Comparison of ENCODE assay signal across 22 cellular contexts in the genomic region with DNA sequence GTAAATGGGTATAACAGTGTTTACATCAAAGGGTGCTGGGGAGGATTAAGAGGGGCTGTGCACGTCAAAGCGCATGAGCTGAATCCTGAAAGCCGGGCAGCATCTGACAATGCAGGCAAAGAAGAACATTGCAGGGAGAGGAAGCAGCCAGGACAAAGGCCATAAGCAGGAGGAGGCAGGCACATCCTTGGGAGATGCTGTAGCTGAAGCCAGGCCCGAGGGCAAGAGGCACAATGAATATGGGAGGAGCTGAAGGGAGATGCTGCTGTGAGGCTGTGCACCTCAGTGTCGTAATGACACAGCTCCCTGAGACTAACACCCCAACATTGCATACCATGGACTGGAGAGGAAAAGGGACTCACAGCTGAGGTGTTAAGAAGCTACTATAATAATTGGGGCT.
"Had no signal": no experiment of that assay in that cellular context is flagged by ENCODE, and none has a peak within 500 bp of the region (broad histone marks: within the 10 kb centered on the region; RNA-seq: fewer than 3 reads in every experiment).

No MANE protein-coding gene starts in this region.

- H3K36me3 ChIP-seq: brain microvascular endothelial cell, cardiac muscle cell, MG63 had no signal

- H3K36me3 Mint-ChIP-seq: activated naive CD4-positive, alpha-beta T cell treated with anti-CD3 and anti-CD28 coated beads, Interleukin-2, amount 10 ng/mL, durations not matched to agents 7 days and 5 days had no signal

- H3K27me3 ChIP-seq: brain microvascular endothelial cell, cardiac muscle cell, MG63 had no signal

- H3K4me3 Mint-ChIP-seq: activated CD4-positive, alpha-beta T cell treated with anti-CD3 and anti-CD28 coated beads for 36 hours; activated CD8-positive, alpha-beta T cell treated with anti-CD3 and anti-CD28 coated beads for 36 hours; activated naive CD4-positive, alpha-beta T cell treated with anti-CD3 and anti-CD28 coated beads, Interleukin-2, amount 10 ng/mL, durations not matched to agents 7 days and 5 days; activated naive CD8-positive, alpha-beta T cell treated with anti-CD3 and anti-CD28 coated beads for 36 hours; activated T-cell treated with anti-CD3 and anti-CD28 coated beads, Interleukin-2, amount 50 U/mL, for 72 hours; T-helper 17 cell had no signal

- H3K4me3 ChIP-seq: cardiac muscle cell, MG63 had no signal

- ATAC-seq: activated CD4-positive, alpha-beta T cell treated with anti-CD3 and anti-CD28 coated beads for 36 hours; activated CD8-positive, alpha-beta T cell treated with anti-CD3 and anti-CD28 coated beads for 36 hours; activated T-cell treated with anti-CD3 and anti-CD28 coated beads, Interleukin-2, amount 50 U/mL, for 72 hours; PC-3; T-helper 17 cell had no signal

- DNase-seq: activated CD4-positive, alpha-beta T cell treated with anti-CD3 and anti-CD28 coated beads for 36 hours; activated CD4-positive, CD25-positive, alpha-beta regulatory T cell; activated CD8-positive, alpha-beta memory T cell treated with anti-CD3 and anti-CD28 coated beads, Interleukin-2, amount 50 U/mL, for 4 hours; activated CD8-positive, alpha-beta T cell treated with anti-CD3 and anti-CD28 coated beads for 36 hours; activated gamma-delta T cell treated with Interleukin-2 at 50 U/mL for 16 hours; activated naive CD4-positive, alpha-beta T cell treated with anti-CD3 and anti-CD28 coated beads, Interleukin-2, amount 10 ng/mL, durations not matched to agents 7 days and 5 days; activated naive CD8-positive, alpha-beta T cell treated with anti-CD3 and anti-CD28 coated beads for 36 hours; activated T-cell treated with anti-CD3 and anti-CD28 coated beads, Interleukin-2, amount 50 U/mL, for 72 hours; brain microvascular endothelial cell; MG63; MV-4-11; NCI-H1092 treated with DMSO at 0.1 percent for 48 hours; NCI-H1436; NCI-H1694 treated with DMSO at 0.1 percent for 48 hours; NCI-H2081; NCI-H524; PC-3; SHP77 treated with DMSO at 0.1 percent for 48 hours; T-helper 17 cell; T-helper 9 cell had no signal

- H3K27ac Mint-ChIP-seq: activated CD4-positive, alpha-beta T cell treated with anti-CD3 and anti-CD28 coated beads for 36 hours; activated CD8-positive, alpha-beta T cell treated with anti-CD3 and anti-CD28 coated beads for 36 hours; activated naive CD4-positive, alpha-beta T cell treated with anti-CD3 and anti-CD28 coated beads, Interleukin-2, amount 10 ng/mL, durations not matched to agents 7 days and 5 days; activated naive CD8-positive, alpha-beta T cell treated with anti-CD3 and anti-CD28 coated beads for 36 hours; activated T-cell treated with anti-CD3 and anti-CD28 coated beads, Interleukin-2, amount 50 U/mL, for 72 hours; activated T-helper 2 cell treated with anti-CD3 and anti-CD28 coated beads, Interferon-gamma antibody, Interleukin-2, Interleukin-4, amounts not matched to agents 10 μg/mL and 5 μg/mL and 100 μg/mL, durations not matched to agents 14 hours and 24 hours and 36 hours; T-helper 17 cell had no signal

- H3K27ac ChIP-seq: brain microvascular endothelial cell, cardiac muscle cell had no signal

- H3K9me3 Mint-ChIP-seq: activated CD8-positive, alpha-beta T cell treated with anti-CD3 and anti-CD28 coated beads for 36 hours; activated naive CD4-positive, alpha-beta T cell treated with anti-CD3 and anti-CD28 coated beads, Interleukin-2, amount 10 ng/mL, durations not matched to agents 7 days and 5 days; activated naive CD8-positive, alpha-beta T cell treated with anti-CD3 and anti-CD28 coated beads for 36 hours; activated T-cell treated with anti-CD3 and anti-CD28 coated beads, Interleukin-2, amount 50 U/mL, for 72 hours; activated T-helper 2 cell treated with anti-CD3 and anti-CD28 coated beads, Interferon-gamma antibody, Interleukin-2, Interleukin-4, amounts not matched to agents 10 μg/mL and 5 μg/mL and 100 μg/mL, durations not matched to agents 14 hours and 24 hours and 36 hours had no signal

- H3K9me3 ChIP-seq: MG63 had no signal

- H3K27me3 Mint-ChIP-seq: activated CD4-positive, alpha-beta T cell treated with anti-CD3 and anti-CD28 coated beads for 36 hours; activated CD8-positive, alpha-beta T cell treated with anti-CD3 and anti-CD28 coated beads for 36 hours; activated naive CD4-positive, alpha-beta T cell treated with anti-CD3 and anti-CD28 coated beads, Interleukin-2, amount 10 ng/mL, durations not matched to agents 7 days and 5 days; activated naive CD8-positive, alpha-beta T cell treated with anti-CD3 and anti-CD28 coated beads for 36 hours; T-helper 17 cell had no signal
